In genomic region chr2:233250985-233251305, GRCh38 we compare ENCODE assay signal across 9 cellular contexts. TPM values are rescaled to one million over a fixed set of nuclear protein-coding genes. Genes with fewer than 3 reads are reported as not detected.
DNase-seq lines count a peak whose midpoint lies in the region; ATAC-seq and TF ChIP-seq lines count a peak whose summit lies in the region.
"Had no signal": no experiment of that assay in that cellular context is flagged by ENCODE, and none has a peak within 500 bp of the region (broad histone marks: within the 10 kb centered on the region; RNA-seq: fewer than 3 reads in every experiment).

No MANE protein-coding gene starts in this region.

- in situ Hi-C loops in GM13977 (cut with MboI; ENCODE audit: low pct_unique_long_range_greater_than_20kb, low sequenced_read_pairs, unreplicated experiment): loop anchor here (25.0 kb wide), 1 partner anchor 389 kb away; the partner anchor contains the start of gene SNORC

- no peaks in the 10 kb centered on the region for H3K9me3 Mint-ChIP-seq in endothelial cell (ENCODE audit: unreplicated experiment)

- H4K20me1 ChIP-seq in KMS-11 (ENCODE audit: insufficient read depth): 0 out of 2 replicates have a peak, but pooled peaks cover 7% of the 10 kb centered on the region

- H3K9me3 ChIP-seq in skeletal muscle tissue (ENCODE audit: control insufficient read depth in 3 of 3, low read length in 3 of 3): no peaks in the 10 kb centered on the region

- peaks cover 18% of the 10 kb centered on the region for H3K4me1 ChIP-seq in KMS-11 (ENCODE audit: low read depth, poor library complexity, severe bottlenecking)
- H3K4me1 ChIP-seq in skeletal muscle tissue (ENCODE audit: control insufficient read depth in 3 of 3, insufficient read depth in 3 of 3, low read length in 3 of 3): peaks cover 11 to 21% (median 17%) of the 10 kb centered on the region in 3 donors

- H3K4me3 Mint-ChIP-seq in endothelial cell (ENCODE audit: unreplicated experiment): peak overlapping the region; percentile 99

- peaks cover 44% of the 10 kb centered on the region for H3K79me2 ChIP-seq in KMS-11 (ENCODE audit: insufficient read depth, low read depth)

- peak overlapping the region; percentile 91 for H3K27ac Mint-ChIP-seq in endothelial cell (ENCODE audit: unreplicated experiment)

- H3K27me3 ChIP-seq in KMS-11 (ENCODE audit: insufficient read depth, low read depth) (no peaks in the 10 kb centered on the region), skeletal muscle tissue (ENCODE audit: control insufficient read depth in 3 of 3, insufficient read depth in 3 of 3, low read length in 3 of 3) (no peaks in the 10 kb centered on the region)

- H3K9ac ChIP-seq in KMS-11: peak overlapping the region; percentile 11; the same call in 1 of the 2 replicates
- peak overlapping the region; percentile 54 to 84 (median 68) for H3K9ac ChIP-seq in skeletal muscle tissue (ENCODE audit: low read depth in 1 of 3, low read length in 3 of 3)

- H3K27ac ChIP-seq in KMS-11: peak overlapping the region; percentile 33
- peak overlapping the region; percentile 75 for H3K27ac ChIP-seq in skeletal muscle tissue (ENCODE audit: low read depth, low read length)

- peak overlapping the region; percentile 38 for H3K4me2 ChIP-seq in KMS-11

- ATAC-seq in GM19452 (IDR thresholded peaks at IDR 0.05; ENCODE audit: unreplicated experiment) (peak; percentile 16), GM18858 (IDR thresholded peaks at IDR 0.05; ENCODE audit: unreplicated experiment) (no peak)

- H3K36me3 Mint-ChIP-seq in endothelial cell (ENCODE audit: low read depth, unreplicated experiment): no peaks in the 10 kb centered on the region

- DNase-seq in endothelial cell (ENCODE audit: low spot score) (no peak), GM13977 (ENCODE audit: low spot score) (no peak), NCI-H345 treated with DMSO at 0.1 percent for 48 hours (lab: John Stamatoyannopoulos, UW; ENCODE audit: unreplicated experiment) (no peak), kidney tubule cell (ENCODE audit: low spot score) (no peak)

- H3K4me3 ChIP-seq in KMS-11 (IDR thresholded peaks at IDR 0.05; ENCODE audit: insufficient read depth, low read depth, low read length) (no peak overlapping the region), skeletal muscle tissue (ENCODE audit: low read length in 3 of 3) (peak overlapping the region; percentile 74 to 95 (median 94))

- peaks cover 5% of the 10 kb centered on the region for H3K27me3 Mint-ChIP-seq in endothelial cell (ENCODE audit: unreplicated experiment)

- H3K36me3 ChIP-seq in KMS-11 (ENCODE audit: insufficient read depth) (no peaks in the 10 kb centered on the region; the same call in 1 of the 2 replicates), skeletal muscle tissue (ENCODE audit: control insufficient read depth in 3 of 3, insufficient read depth in 3 of 3, low read length in 3 of 3) (peaks cover 0 to 8% (median 0%) of the 10 kb centered on the region in 3 donors)

- peaks cover 33% of the 10 kb centered on the region for H3K4me1 Mint-ChIP-seq in endothelial cell (ENCODE audit: unreplicated experiment)

- peak overlapping the region; percentile 92 for H2AFZ ChIP-seq in KMS-11 (ENCODE audit: low read depth)

- no peak for TF ChIP-seq CTCF in KMS-11 (conservative IDR thresholded peaks at IDR 0.05; ENCODE audit: low read depth, low read length)
- no peak for TF ChIP-seq CTCF in endothelial cell (IDR thresholded peaks at IDR 0.05; ENCODE audit: unreplicated experiment)
- TF ChIP-seq CTCF in GM13977 (IDR thresholded peaks at IDR 0.05; ENCODE audit: extremely low read depth, insufficient read depth, missing control alignments): no peak

RNA-seq across cellular contexts. Expression of gene ATG16L1, which starts 0.5 kb away (rescaled TPM):
- total RNA-seq in endothelial cell (ENCODE audit: unreplicated experiment): 39.5 TPM
- 18.3 TPM for total RNA-seq in skeletal muscle tissue

RNA-seq across cellular contexts. Expression of gene SAG, which starts 56.7 kb away (rescaled TPM):
- total RNA-seq in endothelial cell (ENCODE audit: unreplicated experiment) (not detected), skeletal muscle tissue (not detected)
- total RNA-seq: T-helper 1 cell treated with Interleukin-12 subunit alpha and Interleukin-12 subunit beta and Interleukin-4 antibody, amounts not matched to agents 30 ng/mL and 1 ng/mL, for 36 hours had no signal
